ENCODE assay signal across 8 cellular contexts in genomic region chr21:45287438-45288391, GRCh38. TPM values are rescaled to one million over a fixed set of nuclear protein-coding genes. Genes with fewer than 3 reads are reported as not detected.
DNase-seq lines count a peak whose midpoint lies in the region; ATAC-seq, FAIRE-seq and TF ChIP-seq lines count a peak whose summit lies in the region.

Gene POFUT2 (minus strand): TSS chr21:45287895. CDS start chr21:45287871, 24 bp downstream.

- H3K27ac ChIP-seq in ectodermal cell (ENCODE audit: insufficient read depth, low read depth, low read length, poor library complexity, severe bottlenecking), result peak within 1 kb of the TSS; percentile 92
- H3K27ac ChIP-seq in lung (ENCODE audit: low read depth in 1 of 2, low read length in 1 of 2), result peak within 1 kb of the TSS; percentile 90 to 92

- ATAC-seq in GM21367 (IDR thresholded peaks at IDR 0.05; ENCODE audit: unreplicated experiment) (peak; percentile 59), lung (ENCODE audit: insufficient read depth, low FRiP score) (peak; percentile 87)

- H3K27me3 ChIP-seq in ectodermal cell (ENCODE audit: control insufficient read depth, insufficient read depth, low read length, poor library complexity, severe bottlenecking), result no peaks in the 10 kb centered on the region
- H3K27me3 ChIP-seq in lung (ENCODE audit: control insufficient read depth, insufficient read depth), result no peaks in the 10 kb centered on the region

- no peak for TF ChIP-seq CTCF in lung (IDR thresholded peaks at IDR 0.05; ENCODE audit: control extremely low read depth, extremely low read depth)

- FAIRE-seq in HTR-8/SVneo (lab: Jason Lieb, UNC), result peak; percentile 98

- H3K4me1 ChIP-seq in ectodermal cell (ENCODE audit: control insufficient read depth, insufficient read depth, low read length) (peaks cover 5% of the 10 kb centered on the region), lung (ENCODE audit: control insufficient read depth in 2 of 2, insufficient read depth in 2 of 2, low read length in 2 of 2) (peaks cover 4 to 9% of the 10 kb centered on the region in 2 donors)

- 0% methylated on average over 90 of the region's 90 CpGs for WGBS in ectodermal cell, 2 experiments
- 1% methylated on average over 63 to 90 of the region's 90 CpGs for WGBS in lung, 2 donors

- peak; percentile 98 for DNase-seq in COLO668 (lab: John Stamatoyannopoulos, UW; ENCODE audit: unreplicated experiment)
- peak; percentile 98 for DNase-seq in HTR-8/SVneo (ENCODE audit: insufficient read length, low spot score)
- DNase-seq in NOMO-1 (lab: John Stamatoyannopoulos, UW; ENCODE audit: unreplicated experiment in 2 of 2), result peak; percentile 75 to 88
- DNase-seq in activated CD8-positive, alpha-beta memory T cell treated with anti-CD3 and anti-CD28 coated beads for 24 hours, result peak; percentile 100
- peak; percentile 97 for DNase-seq in lung (ENCODE audit: low spot score)
- DNase-seq in stimulated activated CD4-positive, alpha-beta T cell treated with anti-CD3 and anti-CD28 coated beads, TNF-alpha, amount 100 ng/mL, for 24 hours (ENCODE audit: low read depth in 3 of 3), result peak; percentile 98 to 99 (median 98)

- peak within 1 kb of the TSS; percentile 74 for H3K4me3 ChIP-seq in ectodermal cell (ENCODE audit: insufficient read depth, low read depth, low read length)
- peak within 1 kb of the TSS; percentile 81 for H3K4me3 ChIP-seq in lung

- H3K9me3 ChIP-seq in ectodermal cell (ENCODE audit: control insufficient read depth, low read length) (no peaks in the 10 kb centered on the region), lung (ENCODE audit: control insufficient read depth in 2 of 2, insufficient read depth in 1 of 2, low read length in 1 of 2) (no peaks in the 10 kb centered on the region)

- peaks cover 21% of the 10 kb centered on the region for H3K36me3 ChIP-seq in ectodermal cell (ENCODE audit: control insufficient read depth, insufficient read depth, low read length)
- H3K36me3 ChIP-seq in lung (ENCODE audit: control insufficient read depth in 2 of 2, insufficient read depth in 2 of 2, low read length in 2 of 2), result peaks cover 9 to 27% of the 10 kb centered on the region in 2 donors

RNA-seq across cellular contexts. Expression of gene POFUT2, which starts in this region (rescaled TPM):
- polyA plus RNA-seq in ectodermal cell (2013, experiment 1 of 4), result 57.9 TPM
- 67.1 TPM for polyA plus RNA-seq in ectodermal cell (2013, experiment 2 of 4)
- polyA plus RNA-seq in ectodermal cell (2013, experiment 3 of 4), result 44.1 TPM
- 58.8 TPM for polyA plus RNA-seq in ectodermal cell (2013, experiment 4 of 4)
- 10 to 100 TPM; 34.1 to 35.7 TPM for total RNA-seq in lung
- polyA plus RNA-seq in lung, result 10 to 100 TPM; 17.9 to 18.1 TPM

Comparison
In these comparisons a context has a peak if more than half of its experiments do, and no peak if none do; other contexts are left out.
1. Peak in every context shown above with its lines: DNase-seq, ATAC-seq, H3K4me3 ChIP-seq and H3K27ac ChIP-seq.